Comparison of ENCODE assay signal across 27 cellular contexts in the genomic region with DNA sequence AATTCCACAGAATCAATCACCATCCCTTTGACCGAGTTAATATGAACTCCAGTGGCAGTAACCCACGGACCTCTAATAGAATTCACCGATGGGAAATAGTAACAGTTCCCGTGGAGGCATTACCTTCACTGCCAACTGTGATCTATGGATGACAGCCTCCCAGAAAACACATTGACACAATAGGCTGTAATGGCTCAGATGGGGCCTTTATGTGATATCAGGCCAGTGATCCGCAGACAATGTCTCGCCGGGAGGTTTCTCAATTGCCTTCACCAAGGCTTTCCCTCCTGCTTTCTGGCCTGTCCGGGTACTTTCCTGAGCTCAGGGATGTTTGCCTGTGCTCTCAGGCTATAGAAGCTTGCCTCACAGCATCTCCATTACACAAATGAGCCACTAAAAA.
"Had no signal": no experiment of that assay in that cellular context is flagged by ENCODE, and none has a peak within 500 bp of the region (broad histone marks: within the 10 kb centered on the region; RNA-seq: fewer than 3 reads in every experiment).

No MANE protein-coding gene starts in this region.

- DNase-seq: activated CD4-positive, alpha-beta T cell treated with anti-CD3 and anti-CD28 coated beads for 4 hours; activated CD4-positive, alpha-beta T cell treated with anti-CD3 and anti-CD28 coated beads, Interleukin-2, amount 50 U/mL, for 4 hours; activated CD4-positive, CD25-positive, alpha-beta regulatory T cell; activated naive CD4-positive, alpha-beta T cell; activated T-cell treated with anti-CD3 and anti-CD28 coated beads for 4 hours; activated T-cell treated with anti-CD3 and anti-CD28 coated beads, Interleukin-2, amount 50 U/mL, for 72 hours; central memory CD4-positive, alpha-beta T cell; foreskin fibroblast; heart left ventricle; midbrain; naive thymus-derived CD4-positive, alpha-beta T cell; occipital lobe; psoas muscle; stimulated activated CD4-positive, alpha-beta T cell treated with anti-CD3 and anti-CD28 coated beads, Interleukin-1b, Interleukin-23, amount 100 ng/mL, for 48 hours; stimulated activated CD4-positive, alpha-beta T cell treated with anti-CD3 and anti-CD28 coated beads, Interleukin-4, amount 100 ng/mL, for 4 hours; stimulated activated CD8-positive, alpha-beta memory T cell treated with anti-CD3 and anti-CD28 coated beads, Interleukin-4, amount 100 ng/mL, for 48 hours; stomach; thyroid gland; upper lobe of left lung had no signal

- H3K27ac ChIP-seq: breast epithelium, heart left ventricle, parathyroid adenoma, psoas muscle, right atrium auricular region, stomach, thyroid gland, upper lobe of left lung, vagina had no signal

- H3K79me2 ChIP-seq: parathyroid adenoma had no signal

- H3K4me2 ChIP-seq: smooth muscle cell had no signal

- H3K4me1 ChIP-seq: breast epithelium, heart left ventricle, parathyroid adenoma, psoas muscle, right atrium auricular region, stomach, thyroid gland, upper lobe of left lung, vagina had no signal

- H3K9me3 ChIP-seq: breast epithelium, heart left ventricle, psoas muscle, right atrium auricular region, stomach, thyroid gland, upper lobe of left lung, vagina had no signal

- ATAC-seq: activated naive CD4-positive, alpha-beta T cell treated with anti-CD3 and anti-CD28 coated beads, Interleukin-2, amount 50 U/mL, for 72 hours; activated T-cell treated with anti-CD3 and anti-CD28 coated beads, Interleukin-2, amount 50 U/mL, for 72 hours; esophagus mucosa; heart left ventricle; naive thymus-derived CD4-positive, alpha-beta T cell; psoas muscle; stimulated activated memory B cell treated with anti-CD40 and anti-IgM and Interleukin-4, amounts not matched to agents 10 μg/mL and 1 μg/mL and 100 μg/mL, for 72 hours had no signal

- H3K27me3 ChIP-seq: breast epithelium, heart left ventricle, right atrium auricular region, stomach, thyroid gland, upper lobe of left lung, vagina had no signal

- H3K36me3 ChIP-seq: breast epithelium, heart left ventricle, right atrium auricular region, stomach, thyroid gland, upper lobe of left lung, vagina had no signal

- H2AFZ ChIP-seq: parathyroid adenoma had no signal

- H3K9ac ChIP-seq: parathyroid adenoma had no signal

- H3K4me3 ChIP-seq: breast epithelium, heart left ventricle, psoas muscle, right atrium auricular region, smooth muscle cell, stomach, thyroid gland, upper lobe of left lung, vagina had no signal
